In the genomic region with DNA sequence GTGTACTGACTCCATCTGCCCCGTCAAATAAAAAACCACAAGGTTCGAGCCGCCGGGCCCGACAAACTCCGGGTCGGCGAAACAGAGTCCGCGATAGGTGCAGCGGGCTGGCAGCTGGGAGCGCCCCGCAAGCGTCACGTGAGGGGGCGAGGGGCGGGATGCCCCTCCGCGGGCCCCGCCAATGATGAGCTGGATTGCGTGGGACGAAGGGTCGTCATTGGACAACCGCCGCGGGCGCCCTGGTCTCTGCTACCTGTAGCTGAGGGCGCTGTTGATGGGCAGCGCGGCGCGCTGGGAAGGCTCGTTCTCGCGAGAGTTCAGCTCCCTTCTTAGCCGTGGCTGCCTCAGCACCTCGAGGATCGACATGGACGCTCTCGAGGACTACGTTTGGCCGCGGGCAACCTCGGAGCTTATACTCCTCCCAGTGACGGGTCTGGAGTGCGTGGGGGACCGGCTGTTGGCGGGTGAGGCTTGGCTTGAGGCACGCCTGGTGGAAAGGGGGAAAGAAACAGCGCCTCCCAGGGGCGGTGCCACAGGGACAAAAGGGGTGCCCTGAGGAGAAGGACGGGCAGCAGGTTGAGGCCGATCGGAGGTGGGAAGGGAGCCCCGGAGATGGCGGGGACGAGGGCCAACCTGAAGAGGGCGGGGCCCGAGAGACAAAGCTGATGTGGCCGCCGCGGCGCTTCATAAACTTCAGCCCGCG, we compare ENCODE assay signal across 1 cellular context.
A peak's percentile ranks its signal among the peaks of the same experiment; 100 is the strongest.
TF ChIP-seq lines count a peak whose summit lies in the region.

A gene with protein sequence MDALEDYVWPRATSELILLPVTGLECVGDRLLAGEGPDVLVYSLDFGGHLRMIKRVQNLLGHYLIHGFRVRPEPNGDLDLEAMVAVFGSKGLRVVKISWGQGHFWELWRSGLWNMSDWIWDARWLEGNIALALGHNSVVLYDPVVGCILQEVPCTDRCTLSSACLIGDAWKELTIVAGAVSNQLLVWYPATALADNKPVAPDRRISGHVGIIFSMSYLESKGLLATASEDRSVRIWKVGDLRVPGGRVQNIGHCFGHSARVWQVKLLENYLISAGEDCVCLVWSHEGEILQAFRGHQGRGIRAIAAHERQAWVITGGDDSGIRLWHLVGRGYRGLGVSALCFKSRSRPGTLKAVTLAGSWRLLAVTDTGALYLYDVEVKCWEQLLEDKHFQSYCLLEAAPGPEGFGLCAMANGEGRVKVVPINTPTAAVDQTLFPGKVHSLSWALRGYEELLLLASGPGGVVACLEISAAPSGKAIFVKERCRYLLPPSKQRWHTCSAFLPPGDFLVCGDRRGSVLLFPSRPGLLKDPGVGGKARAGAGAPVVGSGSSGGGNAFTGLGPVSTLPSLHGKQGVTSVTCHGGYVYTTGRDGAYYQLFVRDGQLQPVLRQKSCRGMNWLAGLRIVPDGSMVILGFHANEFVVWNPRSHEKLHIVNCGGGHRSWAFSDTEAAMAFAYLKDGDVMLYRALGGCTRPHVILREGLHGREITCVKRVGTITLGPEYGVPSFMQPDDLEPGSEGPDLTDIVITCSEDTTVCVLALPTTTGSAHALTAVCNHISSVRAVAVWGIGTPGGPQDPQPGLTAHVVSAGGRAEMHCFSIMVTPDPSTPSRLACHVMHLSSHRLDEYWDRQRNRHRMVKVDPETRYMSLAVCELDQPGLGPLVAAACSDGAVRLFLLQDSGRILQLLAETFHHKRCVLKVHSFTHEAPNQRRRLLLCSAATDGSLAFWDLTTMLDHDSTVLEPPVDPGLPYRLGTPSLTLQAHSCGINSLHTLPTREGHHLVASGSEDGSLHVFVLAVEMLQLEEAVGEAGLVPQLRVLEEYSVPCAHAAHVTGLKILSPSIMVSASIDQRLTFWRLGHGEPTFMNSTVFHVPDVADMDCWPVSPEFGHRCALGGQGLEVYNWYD (plus strand): TSS at position 324 of the 703 bp plus-strand sequence. CDS start 41 bp downstream, at position 365.

TF ChIP-seq in SK-N-SH, 30 proteins besides CTCF, POLR2A, EP300 and RAD21 (continued from another document):
- TF ChIP-seq, protein P1, sequence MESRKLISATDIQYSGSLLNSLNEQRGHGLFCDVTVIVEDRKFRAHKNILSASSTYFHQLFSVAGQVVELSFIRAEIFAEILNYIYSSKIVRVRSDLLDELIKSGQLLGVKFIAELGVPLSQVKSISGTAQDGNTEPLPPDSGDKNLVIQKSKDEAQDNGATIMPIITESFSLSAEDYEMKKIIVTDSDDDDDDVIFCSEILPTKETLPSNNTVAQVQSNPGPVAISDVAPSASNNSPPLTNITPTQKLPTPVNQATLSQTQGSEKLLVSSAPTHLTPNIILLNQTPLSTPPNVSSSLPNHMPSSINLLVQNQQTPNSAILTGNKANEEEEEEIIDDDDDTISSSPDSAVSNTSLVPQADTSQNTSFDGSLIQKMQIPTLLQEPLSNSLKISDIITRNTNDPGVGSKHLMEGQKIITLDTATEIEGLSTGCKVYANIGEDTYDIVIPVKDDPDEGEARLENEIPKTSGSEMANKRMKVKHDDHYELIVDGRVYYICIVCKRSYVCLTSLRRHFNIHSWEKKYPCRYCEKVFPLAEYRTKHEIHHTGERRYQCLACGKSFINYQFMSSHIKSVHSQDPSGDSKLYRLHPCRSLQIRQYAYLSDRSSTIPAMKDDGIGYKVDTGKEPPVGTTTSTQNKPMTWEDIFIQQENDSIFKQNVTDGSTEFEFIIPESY (IDR thresholded peaks at IDR 0.05; ENCODE audit: borderline replicate concordance, low read depth): peak; percentile 97
- TF ChIP-seq NFIC (IDR thresholded peaks at IDR 0.05; ENCODE audit: borderline replicate concordance) (no peak), RFX5 (IDR thresholded peaks at IDR 0.05; ENCODE audit: low read length) (peak; percentile 80), TEAD4 (IDR thresholded peaks at IDR 0.05; ENCODE audit: borderline replicate concordance, insufficient read depth) (no peak), POLR2AphosphoS5 (IDR thresholded peaks at IDR 0.05; ENCODE audit: low read depth, low read length) (peak; percentile 90), JUND (IDR thresholded peaks at IDR 0.05) (no peak), GATA2 (CRISPR knock-in tag; IDR thresholded peaks at IDR 0.05) (no peak), EZH2phosphoT487 (IDR thresholded peaks at IDR 0.05; ENCODE audit: borderline replicate concordance, low read depth) (no peak), CHD2 (IDR thresholded peaks at IDR 0.05; ENCODE audit: low read length, partially characterized antibody) (peak; percentile 99), FOXM1 (IDR thresholded peaks at IDR 0.05; ENCODE audit: low read depth) (no peak), NRF1 (IDR thresholded peaks at IDR 0.05; ENCODE audit: low read depth, low read length) (no peak), MXI1 (IDR thresholded peaks at IDR 0.05; ENCODE audit: low read depth, low read length) (peak; percentile 87; the same call in 1 of the 2 replicates), SMC3 (IDR thresholded peaks at IDR 0.05; ENCODE audit: low read depth, low read length) (no peak)
- TF ChIP-seq, protein P2, sequence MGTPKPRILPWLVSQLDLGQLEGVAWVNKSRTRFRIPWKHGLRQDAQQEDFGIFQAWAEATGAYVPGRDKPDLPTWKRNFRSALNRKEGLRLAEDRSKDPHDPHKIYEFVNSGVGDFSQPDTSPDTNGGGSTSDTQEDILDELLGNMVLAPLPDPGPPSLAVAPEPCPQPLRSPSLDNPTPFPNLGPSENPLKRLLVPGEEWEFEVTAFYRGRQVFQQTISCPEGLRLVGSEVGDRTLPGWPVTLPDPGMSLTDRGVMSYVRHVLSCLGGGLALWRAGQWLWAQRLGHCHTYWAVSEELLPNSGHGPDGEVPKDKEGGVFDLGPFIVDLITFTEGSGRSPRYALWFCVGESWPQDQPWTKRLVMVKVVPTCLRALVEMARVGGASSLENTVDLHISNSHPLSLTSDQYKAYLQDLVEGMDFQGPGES (IDR thresholded peaks at IDR 0.05; ENCODE audit: low read depth, low read length): peak; percentile 69
- TF ChIP-seq, protein P3, sequence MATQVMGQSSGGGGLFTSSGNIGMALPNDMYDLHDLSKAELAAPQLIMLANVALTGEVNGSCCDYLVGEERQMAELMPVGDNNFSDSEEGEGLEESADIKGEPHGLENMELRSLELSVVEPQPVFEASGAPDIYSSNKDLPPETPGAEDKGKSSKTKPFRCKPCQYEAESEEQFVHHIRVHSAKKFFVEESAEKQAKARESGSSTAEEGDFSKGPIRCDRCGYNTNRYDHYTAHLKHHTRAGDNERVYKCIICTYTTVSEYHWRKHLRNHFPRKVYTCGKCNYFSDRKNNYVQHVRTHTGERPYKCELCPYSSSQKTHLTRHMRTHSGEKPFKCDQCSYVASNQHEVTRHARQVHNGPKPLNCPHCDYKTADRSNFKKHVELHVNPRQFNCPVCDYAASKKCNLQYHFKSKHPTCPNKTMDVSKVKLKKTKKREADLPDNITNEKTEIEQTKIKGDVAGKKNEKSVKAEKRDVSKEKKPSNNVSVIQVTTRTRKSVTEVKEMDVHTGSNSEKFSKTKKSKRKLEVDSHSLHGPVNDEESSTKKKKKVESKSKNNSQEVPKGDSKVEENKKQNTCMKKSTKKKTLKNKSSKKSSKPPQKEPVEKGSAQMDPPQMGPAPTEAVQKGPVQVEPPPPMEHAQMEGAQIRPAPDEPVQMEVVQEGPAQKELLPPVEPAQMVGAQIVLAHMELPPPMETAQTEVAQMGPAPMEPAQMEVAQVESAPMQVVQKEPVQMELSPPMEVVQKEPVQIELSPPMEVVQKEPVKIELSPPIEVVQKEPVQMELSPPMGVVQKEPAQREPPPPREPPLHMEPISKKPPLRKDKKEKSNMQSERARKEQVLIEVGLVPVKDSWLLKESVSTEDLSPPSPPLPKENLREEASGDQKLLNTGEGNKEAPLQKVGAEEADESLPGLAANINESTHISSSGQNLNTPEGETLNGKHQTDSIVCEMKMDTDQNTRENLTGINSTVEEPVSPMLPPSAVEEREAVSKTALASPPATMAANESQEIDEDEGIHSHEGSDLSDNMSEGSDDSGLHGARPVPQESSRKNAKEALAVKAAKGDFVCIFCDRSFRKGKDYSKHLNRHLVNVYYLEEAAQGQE (IDR thresholded peaks at IDR 0.05; ENCODE audit: low read depth, low read length): no peak
- TF ChIP-seq, protein P4, sequence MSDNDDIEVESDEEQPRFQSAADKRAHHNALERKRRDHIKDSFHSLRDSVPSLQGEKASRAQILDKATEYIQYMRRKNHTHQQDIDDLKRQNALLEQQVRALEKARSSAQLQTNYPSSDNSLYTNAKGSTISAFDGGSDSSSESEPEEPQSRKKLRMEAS (IDR thresholded peaks at IDR 0.05; ENCODE audit: low read depth): peak; percentile 95
